Comparison of ENCODE assay signal across 8 cellular contexts in the genomic region with DNA sequence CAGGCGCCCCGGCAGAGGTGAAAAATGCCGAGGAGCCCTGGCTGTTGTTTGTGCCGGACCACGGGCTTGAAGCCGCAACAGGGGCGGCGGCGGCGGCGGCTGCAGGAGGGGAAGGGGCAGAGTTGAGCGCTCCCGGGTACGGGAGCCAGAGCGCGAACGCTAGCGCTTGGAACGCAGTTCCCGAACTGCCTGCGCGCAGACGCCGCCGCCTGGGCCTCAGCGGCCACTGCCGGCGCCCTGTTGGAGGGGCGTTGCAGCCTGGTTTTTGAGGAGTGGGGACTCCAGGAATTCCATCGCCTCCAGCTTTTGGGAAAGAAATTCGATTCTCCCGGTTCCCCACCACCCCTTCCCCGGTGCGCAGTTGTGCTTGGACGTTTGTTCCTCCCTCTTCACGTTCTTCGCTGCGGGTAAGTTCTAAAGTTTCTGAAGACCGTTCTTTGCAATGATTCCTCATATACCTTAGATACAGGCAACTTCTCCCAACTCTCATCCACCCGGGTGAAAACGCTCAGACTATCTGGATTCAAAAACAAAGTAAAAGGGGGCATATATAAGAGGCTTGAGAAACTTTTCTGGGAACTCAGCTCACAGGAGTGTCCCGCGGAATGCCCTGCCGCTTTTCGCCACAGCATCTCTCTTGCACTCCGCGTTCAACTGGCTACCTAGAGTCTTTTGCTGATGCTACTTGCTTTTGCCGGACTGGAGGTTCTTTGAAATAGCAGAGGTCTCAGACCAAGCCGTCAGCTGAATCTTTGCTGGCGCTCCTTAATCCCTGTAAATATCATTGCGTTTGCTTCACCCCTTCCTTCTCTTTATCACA. TPM values are rescaled to one million over a fixed set of nuclear protein-coding genes. Genes with fewer than 3 reads are reported as not detected.
DNase-seq lines count a peak whose midpoint lies in the region; ATAC-seq and TF ChIP-seq lines count a peak whose summit lies in the region.

No MANE protein-coding gene starts in this region.

- H3K27ac ChIP-seq in mesodermal cell (ENCODE audit: low read depth, low read length, severe bottlenecking) (peak overlapping the region; percentile 78), thymus (ENCODE audit: low read depth) (peak overlapping the region; percentile 38)

- peaks cover 43% of the 10 kb centered on the region for H3K27me3 ChIP-seq in thymus (ENCODE audit: control insufficient read depth, insufficient read depth)

- H3K4me3 ChIP-seq in epithelial cell of esophagus (ENCODE audit: low read length) (peak overlapping the region; percentile 83), mesodermal cell (ENCODE audit: extremely low read depth, insufficient read depth, low read length, poor library complexity, severe bottlenecking) (peak overlapping the region; percentile 91), thymus (ENCODE audit: low read length) (peak overlapping the region; percentile 53)

- TF ChIP-seq CTCF in epithelial cell of esophagus (IDR thresholded peaks at IDR 0.05; ENCODE audit: insufficient read depth, low read depth, low read length, missing control alignments), result no peak

- H3K36me3 ChIP-seq in mesodermal cell (ENCODE audit: control insufficient read depth, insufficient read depth, low read length) (peaks cover 19% of the 10 kb centered on the region), thymus (ENCODE audit: control insufficient read depth, insufficient read depth) (no peaks in the 10 kb centered on the region)

- WGBS in mesodermal cell (ENCODE audit: insufficient coverage in 2 of 2), 2 experiments, result 1% methylated on average over 39 to 43 of the region's 51 CpGs
- 1% methylated on average over 51 of the region's 51 CpGs for WGBS in thymus

- H3K9me3 ChIP-seq in mesodermal cell (ENCODE audit: control insufficient read depth, low read length), result no peaks in the 10 kb centered on the region
- no peaks in the 10 kb centered on the region for H3K9me3 ChIP-seq in thymus (ENCODE audit: control insufficient read depth)

- peaks cover 6% of the 10 kb centered on the region for H3K4me1 ChIP-seq in mesodermal cell (ENCODE audit: control insufficient read depth, insufficient read depth, low read length, poor library complexity, severe bottlenecking)
- H3K4me1 ChIP-seq in thymus (ENCODE audit: control insufficient read depth, insufficient read depth, low read length), result no peaks in the 10 kb centered on the region

- peak; percentile 36 for DNase-seq in DMS53 treated with DMSO at 0.1 percent for 48 hours (lab: John Stamatoyannopoulos, UW; ENCODE audit: unreplicated experiment)
- peak; percentile 33 for DNase-seq in UCSD-AML1 (lab: John Stamatoyannopoulos, UW; ENCODE audit: unreplicated experiment)
- peak; percentile 58 for DNase-seq in epithelial cell of esophagus (ENCODE audit: low read depth)

- ATAC-seq in HG03095 (IDR thresholded peaks at IDR 0.05; ENCODE audit: unreplicated experiment) (peak; percentile 10), HG03039 (IDR thresholded peaks at IDR 0.05; ENCODE audit: unreplicated experiment) (no peak), HG03108 (IDR thresholded peaks at IDR 0.05; ENCODE audit: unreplicated experiment) (no peak)

RNA-seq across cellular contexts. Expression of gene FAT4, which starts 1.0 kb away (rescaled TPM):
- 8.0 TPM for polyA plus RNA-seq in mesodermal cell (2013, experiment 1 of 2)
- 5.8 TPM for polyA plus RNA-seq in mesodermal cell (2013, experiment 2 of 2)
- polyA plus RNA-seq in thymus, result 0.94 TPM
